ENCODE assay signal across 8 cellular contexts in genomic region chr3:129892486-129892856, GRCh38.
DNase-seq lines count a peak whose midpoint lies in the region; ATAC-seq and TF ChIP-seq lines count a peak whose summit lies in the region.

No MANE protein-coding gene starts in this region.

- H3K4me1 ChIP-seq in iPS-20b (ENCODE audit: insufficient read depth, low read length), result peaks cover 21% of the 10 kb centered on the region; the same call in 1 of the 2 replicates

- H3K9ac ChIP-seq in iPS-20b (ENCODE audit: low read depth, low read length), result peak overlapping the region; percentile 93; the same call in 1 of the 2 replicates

- H3K9me3 Mint-ChIP-seq in activated naive CD4-positive, alpha-beta T cell treated with anti-CD3 and anti-CD28 coated beads, Interleukin-2, amount 10 ng/mL, durations not matched to agents 7 days and 5 days, result no peaks in the 10 kb centered on the region

- H3K27me3 Mint-ChIP-seq in activated naive CD4-positive, alpha-beta T cell treated with anti-CD3 and anti-CD28 coated beads, Interleukin-2, amount 10 ng/mL, durations not matched to agents 7 days and 5 days, result no peaks in the 10 kb centered on the region

- 0 out of 2 replicates have a peak, but pooled peaks cover 4% of the 10 kb centered on the region for H3K36me3 ChIP-seq in iPS-20b (ENCODE audit: insufficient read depth, low read depth, low read length)

- no peaks in the 10 kb centered on the region for H3K27me3 ChIP-seq in iPS-20b (ENCODE audit: insufficient read depth, low read length)

- ATAC-seq in HG03354 (IDR thresholded peaks at IDR 0.05; ENCODE audit: poor library complexity, severe bottlenecking, unreplicated experiment), result peak; percentile 6
- ATAC-seq in HG02870 (IDR thresholded peaks at IDR 0.05; ENCODE audit: unreplicated experiment), result no peak

- TF ChIP-seq CTCF in GM20000 (IDR thresholded peaks at IDR 0.05; ENCODE audit: extremely low read depth, missing control alignments), result no peak

- peaks cover 4% of the 10 kb centered on the region for H3K36me3 Mint-ChIP-seq in activated naive CD4-positive, alpha-beta T cell treated with anti-CD3 and anti-CD28 coated beads, Interleukin-2, amount 10 ng/mL, durations not matched to agents 7 days and 5 days

- CTCF ChIA-PET in activated naive CD4-positive, alpha-beta T cell treated with anti-CD3 and anti-CD28 coated beads, Interleukin-2, amount 10 ng/mL, durations not matched to agents 7 days and 5 days (lab: Charles Lee), result interaction anchor here (1.4 kb wide), 1 partner anchor 265 kb away, joined by 3 read pairs; no protein-coding TSS in a partner anchor

- DNase-seq in ACHN (peak; percentile 9), GM20000 (ENCODE audit: low spot score) (no peak), dedifferentiated amniotic fluid mesenchymal stem cell (ENCODE audit: extremely low spot score) (no peak)
- DNase-seq in activated naive CD4-positive, alpha-beta T cell treated with anti-CD3 and anti-CD28 coated beads, Interleukin-2, amount 10 ng/mL, durations not matched to agents 7 days and 5 days, result peak; percentile 35
- peak; percentile 0 for DNase-seq in stimulated activated CD8-positive, alpha-beta memory T cell treated with anti-CD3 and anti-CD28 coated beads, Interleukin-7, amount 100 ng/mL, for 48 hours (ENCODE audit: extremely low read depth in 1 of 2, low read depth in 1 of 2)

- H3K9me3 ChIP-seq in iPS-20b (ENCODE audit: insufficient read depth, low read depth, low read length), result no peaks in the 10 kb centered on the region

- H3K4me1 Mint-ChIP-seq in activated naive CD4-positive, alpha-beta T cell treated with anti-CD3 and anti-CD28 coated beads, Interleukin-2, amount 10 ng/mL, durations not matched to agents 7 days and 5 days, result peaks cover 38% of the 10 kb centered on the region

- H3K4me3 Mint-ChIP-seq in activated naive CD4-positive, alpha-beta T cell treated with anti-CD3 and anti-CD28 coated beads, Interleukin-2, amount 10 ng/mL, durations not matched to agents 7 days and 5 days, result peak overlapping the region; percentile 88

- H3K4me3 ChIP-seq in iPS-20b (ENCODE audit: low read length), result peak overlapping the region; percentile 89

- peak overlapping the region; percentile 41 for H3K27ac ChIP-seq in iPS-20b (ENCODE audit: low read length)

- peak overlapping the region; percentile 90 for H3K27ac Mint-ChIP-seq in activated naive CD4-positive, alpha-beta T cell treated with anti-CD3 and anti-CD28 coated beads, Interleukin-2, amount 10 ng/mL, durations not matched to agents 7 days and 5 days

- in situ Hi-C loops in ACHN (cut with HindIII; ENCODE audit: low pct_ligation_motif_present, low pct_unique_long_range_greater_than_20kb, low sequenced_read_pairs), result no loop called here

Comparison
In these comparisons a context has a peak if more than half of its experiments do, and no peak if none do; other contexts are left out.
1. DNase-seq: peak in ACHN (single experiment), activated naive CD4-positive, alpha-beta T cell treated with anti-CD3 and anti-CD28 coated beads, Interleukin-2, amount 10 ng/mL, durations not matched to agents 7 days and 5 days (single experiment) and stimulated activated CD8-positive, alpha-beta memory T cell treated with anti-CD3 and anti-CD28 coated beads, Interleukin-7, amount 100 ng/mL, for 48 hours (2 of 2); none in GM20000 (single experiment) and dedifferentiated amniotic fluid mesenchymal stem cell (single experiment).